ENCODE assay signal across 9 cellular contexts in genomic region chr17:39196191-39196819, GRCh38. TPM values are rescaled to one million over a fixed set of nuclear protein-coding genes. Genes with fewer than 3 reads are reported as not detected.
DNase-seq lines count a peak whose midpoint lies in the region; ATAC-seq, FAIRE-seq and TF ChIP-seq lines count a peak whose summit lies in the region.
"Had no signal": no experiment of that assay in that cellular context is flagged by ENCODE, and none has a peak within 500 bp of the region (broad histone marks: within the 10 kb centered on the region; RNA-seq: fewer than 3 reads in every experiment).

No MANE protein-coding gene starts in this region.

- H3K27me3 ChIP-seq in HCT116 (ENCODE audit: insufficient read depth, low read length) = no peaks in the 10 kb centered on the region
- H3K27me3 ChIP-seq in breast epithelium = no peaks in the 10 kb centered on the region

- H3K36me3 ChIP-seq in HCT116 (ENCODE audit: control insufficient read depth in 1 of 2, insufficient read depth in 2 of 2, low read length in 2 of 2) (peaks cover 5 to 12% of the 10 kb centered on the region in 2 experiments; a peak in 3 of 4 replicates), breast epithelium (no peaks in the 10 kb centered on the region), mucosa of descending colon (ENCODE audit: low read depth) (no peaks in the 10 kb centered on the region)

- H3K4me2 ChIP-seq in A549 (peak overlapping the region; percentile 99), HCT116 (ENCODE audit: low read length) (peak overlapping the region; percentile 92)

- H3K4me1 ChIP-seq in A549 = peaks cover 36% of the 10 kb centered on the region
- peaks cover 19 to 39% of the 10 kb centered on the region in 2 experiments for H3K4me1 ChIP-seq in HCT116 (ENCODE audit: control insufficient read depth in 1 of 2, insufficient read depth in 2 of 2, low read length in 2 of 2)
- peaks cover 5 to 18% of the 10 kb centered on the region in 2 donors for H3K4me1 ChIP-seq in breast epithelium
- peaks cover 20% of the 10 kb centered on the region for H3K4me1 ChIP-seq in mucosa of descending colon (ENCODE audit: low read depth)

- DNase-seq in A549 (ENCODE audit: low read depth in 1 of 2, low spot score in 1 of 2) = no peak
- DNase-seq in HCT116 (ENCODE audit: low read depth, low spot score) = no peak
- DNase-seq in breast epithelium (ENCODE audit: low spot score in 2 of 2) = no peak
- DNase-seq in mucosa of descending colon = peak in 2 of 3 donors; percentile 27 to 65
- no peak for DNase-seq in hippocampal formation (lab: John Stamatoyannopoulos, UW)
- no peak for DNase-seq in NCI-H1092 (lab: John Stamatoyannopoulos, UW)
- DNase-seq: NCI-H2107 had no signal

- peaks cover 26% of the 10 kb centered on the region for H3K79me2 ChIP-seq in HCT116 (ENCODE audit: insufficient read depth, low read length)

- H3K4me3 ChIP-seq in A549 (peak overlapping the region; percentile 96), HCT116 (replicated peaks in 1 of 2; ENCODE audit: low read depth in 1 of 2, low read length in 2 of 2) (peak overlapping the region; percentile 52 to 75), breast epithelium (peak overlapping the region; percentile 80 to 93 (median 81)), mucosa of descending colon (no peak overlapping the region)

- no peaks in the 10 kb centered on the region for H4K20me1 ChIP-seq in HCT116 (ENCODE audit: insufficient read depth)

- peak overlapping the region; percentile 94 to 96 for H3K27ac ChIP-seq in A549
- H3K27ac ChIP-seq in HCT116 (ENCODE audit: low read depth, low read length) = no peak overlapping the region
- peak overlapping the region; percentile 70 to 97 for H3K27ac ChIP-seq in breast epithelium

- no peak for FAIRE-seq in A549 (lab: Jason Lieb, UNC)

- BruUV-seq in HCT116 (replicated peaks; lab: Mats Ljungman, UMichigan) = no TSS peak

- TF ChIP-seq CTCF in A549 (IDR thresholded peaks at IDR 0.05) (no peak), HCT116 (IDR thresholded peaks at IDR 0.05 in 2 of 3, conservative IDR thresholded peaks at IDR 0.05 in 1 of 3; ENCODE audit: borderline replicate concordance in 1 of 3, insufficient read depth in 1 of 3, low read depth in 2 of 3, low read length in 2 of 3) (no peak), breast epithelium (IDR thresholded peaks at IDR 0.05) (no peak), mucosa of descending colon (IDR thresholded peaks at IDR 0.05) (no peak)

- RAD21 ChIA-PET in HCT116 (lab: Charles Lee; ENCODE audit: low non-redundant PET in 1 of 2, low total read pairs in 2 of 2, uncharacterized antibody in 2 of 2, unreplicated experiment in 2 of 2) = interaction anchor here in 1 of 2 experiments (1.2 kb wide), 1 partner anchor 11 kb away, joined by 4 read pairs; no protein-coding TSS in a partner anchor

- POLR2A ChIA-PET in A549 (lab: Yijun Ruan, JAX) (interaction anchor here (0.9 to 2.6 kb wide), 2 partner anchors 7 to 32 kb away, joined by 3 to 6 read pairs; no protein-coding TSS in a partner anchor), HCT116 (lab: Charles Lee) (interaction anchor here (1.8 kb wide), 1 partner anchor 31 kb away, joined by 3 read pairs; no protein-coding TSS in a partner anchor)

- H3K9ac ChIP-seq in HCT116 (ENCODE audit: low read length) = peak overlapping the region; percentile 30

- 62% methylated on average over 6 of the region's 9 CpGs for WGBS in A549 (ENCODE audit: missing lambda C conversion rate)

- no peak for ATAC-seq in A549
- ATAC-seq in HCT116 = no peak
- no peak for ATAC-seq in mucosa of descending colon
- no peak for ATAC-seq in HG03521 (IDR thresholded peaks at IDR 0.05; ENCODE audit: unreplicated experiment)
- ATAC-seq in GM18861 (IDR thresholded peaks at IDR 0.05; ENCODE audit: unreplicated experiment) = no peak

- TF ChIP-seq EP300 in A549 (IDR thresholded peaks at IDR 0.05) = no peak

- TF ChIP-seq RAD21 in A549 (conservative IDR thresholded peaks at IDR 0.05 in 1 of 2, IDR thresholded peaks at IDR 0.05 in 1 of 2) (no peak), HCT116 (IDR thresholded peaks at IDR 0.05; ENCODE audit: low read depth) (no peak)

- TF ChIP-seq POLR2A in A549 (IDR thresholded peaks at IDR 0.05; ENCODE audit: low read length) (no peak), HCT116 (IDR thresholded peaks at IDR 0.05; ENCODE audit: borderline replicate concordance, extremely low read depth, insufficient read depth, insufficient read length) (no peak), breast epithelium (IDR thresholded peaks at IDR 0.05) (no peak)

- intact Hi-C loops in HCT116 (cut with micrococcal nuclease) (no loop called here), breast epithelium (cut with DNase I; ENCODE audit: low total_unique reads) (no loop called here), mucosa of descending colon (cut with DNase I, micrococcal nuclease) (no loop called here)

- no peak overlapping the region for H2AFZ ChIP-seq in HCT116 (ENCODE audit: low read depth, low read length, poor library complexity, severe bottlenecking)

- no peaks in the 10 kb centered on the region for H3K9me2 ChIP-seq in HCT116 (ENCODE audit: insufficient read depth)

- CTCF ChIA-PET in A549 (lab: Yijun Ruan, JAX) (interaction anchor here (1.4 to 31.5 kb wide), 7 partner anchors 10 to 44 kb away, joined by 4 to 1140 read pairs (median 20); partner anchors contain the start of gene ARL5C), HCT116 (lab: Charles Lee) (interaction anchor here (1.3 to 1.7 kb wide), 3 partner anchors 32 to 42 kb away, joined by 3 to 6 read pairs (median 4); no protein-coding TSS in a partner anchor)

- no peaks in the 10 kb centered on the region for H3K9me3 ChIP-seq in A549
- H3K9me3 ChIP-seq in HCT116 (ENCODE audit: control insufficient read depth in 1 of 2, insufficient read depth in 1 of 2, low read depth in 1 of 2, low read length in 2 of 2) = no peaks in the 10 kb centered on the region
- no peaks in the 10 kb centered on the region for H3K9me3 ChIP-seq in breast epithelium
- no peaks in the 10 kb centered on the region for H3K9me3 ChIP-seq in mucosa of descending colon

TF ChIP-seq in A549, 52 proteins besides CTCF, POLR2A, EP300 and RAD21 (continues in another document):
- no peak for TF ChIP-seq ESRRA (IDR thresholded peaks at IDR 0.05; ENCODE audit: borderline replicate concordance, low read length)
- TF ChIP-seq TFCP2L1 (CRISPR knock-in tag; IDR thresholded peaks at IDR 0.05) = no peak

TF ChIP-seq in HCT116, 20 proteins besides CTCF, POLR2A, EP300 and RAD21 (continues in another document):
- TF ChIP-seq CBX3 (IDR thresholded peaks at IDR 0.05; ENCODE audit: low read depth) = no peak
- no peak for TF ChIP-seq MAX (IDR thresholded peaks at IDR 0.05)
- no peak for TF ChIP-seq SP1 (IDR thresholded peaks at IDR 0.05; ENCODE audit: low read depth)

RNA-seq across cellular contexts. Expression of gene CACNB1, which starts 1.2 kb away (rescaled TPM):
- polyA plus RNA-seq in A549 (2011; rRNA removed) (3.2 and 3.6 TPM in 2 replicates), A549 (2017; fragmentation: RNase III; extraction: RNeasy Plus Mini Kit Qiagen cat#74134 plus additional on column Dnase treatment) (3.4 to 4.3 TPM (median 3.9 TPM) in 3 replicates)
- polyA plus RNA-seq in A549 (2012; cell fraction: cytosol; rRNA removed) = 4.3 and 5.3 TPM in 2 replicates
- polyA plus RNA-seq in A549 (2012; cell fraction: nucleus; rRNA removed) = 17.6 and 19.6 TPM in 2 replicates
- 8.4 and 10.0 TPM in 2 replicates for polyA minus RNA-seq in A549 (2011; rRNA and poly(A)+ RNA removed)
- total RNA-seq in HCT116 (2021; ENCODE audit: unreplicated experiment) (13.0 TPM), breast epithelium (10 to 100 TPM; 12.8 to 21.2 (median 13.9) TPM), mucosa of descending colon (10 to 100 TPM; 16.8 to 24.3 (median 20.1) TPM)
- polyA plus RNA-seq in HCT116 (2012) = 5.4 and 6.5 TPM in 2 replicates

RNA-seq across cellular contexts. Expression of gene RPL19, which starts 3.8 kb away (rescaled TPM):
- polyA plus RNA-seq in A549 (2011; rRNA removed) = 1,983 and 2,211 TPM in 2 replicates
- 3,586 and 4,539 TPM in 2 replicates for polyA plus RNA-seq in A549 (2012; cell fraction: cytosol; rRNA removed)
- polyA plus RNA-seq in A549 (2012; cell fraction: nucleus; rRNA removed) = 1,789 and 1,975 TPM in 2 replicates
- 2,724 to 2,918 TPM (median 2,862 TPM) in 3 replicates for polyA plus RNA-seq in A549 (2017; fragmentation: RNase III; extraction: RNeasy Plus Mini Kit Qiagen cat#74134 plus additional on column Dnase treatment)
- 835 and 986 TPM in 2 replicates for polyA minus RNA-seq in A549 (2011; rRNA and poly(A)+ RNA removed)
- 2,276 TPM for total RNA-seq in HCT116 (2021; ENCODE audit: unreplicated experiment)
- polyA plus RNA-seq in HCT116 (2012) = 3,114 and 3,168 TPM in 2 replicates
- total RNA-seq in breast epithelium = 1,000 to 10,000 TPM; 2,817 to 3,666 (median 3,432) TPM
- total RNA-seq in mucosa of descending colon = 1,000 to 10,000 TPM; 1,315 to 1,492 (median 1,411) TPM

RNA-seq across cellular contexts. Expression of gene STAC2, which starts 29.4 kb away (rescaled TPM):
- polyA plus RNA-seq in A549 (2011; rRNA removed) (0.03 TPM in 2 replicates), A549 (2017; fragmentation: RNase III; extraction: RNeasy Plus Mini Kit Qiagen cat#74134 plus additional on column Dnase treatment) (0.16 to 0.29 TPM (median 0.26 TPM) in 3 replicates)
- 0.08 and 0.12 TPM in 2 replicates for polyA plus RNA-seq in A549 (2012; cell fraction: cytosol; rRNA removed)
- polyA plus RNA-seq in A549 (2012; cell fraction: nucleus; rRNA removed) = 0.10 TPM in 2 replicates
- polyA minus RNA-seq in A549 (2011; rRNA and poly(A)+ RNA removed) = 0.15 TPM in 1 of 2 replicates, not detected in the other
- total RNA-seq in HCT116 (2021; ENCODE audit: unreplicated experiment) (not detected), breast epithelium (100 to 1,000 TPM in 1 of 3 donors, 10 to 100 TPM in 1, not detected in 1; 26.5 to 121 TPM), mucosa of descending colon (under 1 TPM in 2 of 3 donors, not detected in 1; 0.17 to 0.79 TPM)
- 0.02 TPM in 1 of 2 replicates, not detected in the other for polyA plus RNA-seq in HCT116 (2012)

RNA-seq across cellular contexts. Expression of gene ARL5C, which starts 30.3 kb away (rescaled TPM):
- polyA plus RNA-seq in A549 (2011; rRNA removed) (not detected in 2 replicates), A549 (2017; fragmentation: RNase III; extraction: RNeasy Plus Mini Kit Qiagen cat#74134 plus additional on column Dnase treatment) (not detected in 3 replicates)
- not detected in 2 replicates for polyA plus RNA-seq in A549 (2012; cell fraction: cytosol; rRNA removed)
- 0.01 TPM in 1 of 2 replicates, not detected in the other for polyA plus RNA-seq in A549 (2012; cell fraction: nucleus; rRNA removed)
- not detected in 2 replicates for polyA minus RNA-seq in A549 (2011; rRNA and poly(A)+ RNA removed)
- total RNA-seq in HCT116 (2021; ENCODE audit: unreplicated experiment) (not detected), breast epithelium (not detected), mucosa of descending colon (not detected)
- not detected in 2 replicates for polyA plus RNA-seq in HCT116 (2012)

RNA-seq across cellular contexts. Expression of gene PLXDC1, which starts 44.9 kb away (rescaled TPM):
- 0.36 and 0.77 TPM in 2 replicates for polyA plus RNA-seq in A549 (2011; rRNA removed)
- 0.16 and 0.23 TPM in 2 replicates for polyA plus RNA-seq in A549 (2012; cell fraction: cytosol; rRNA removed)
- 2.0 and 2.4 TPM in 2 replicates for polyA plus RNA-seq in A549 (2012; cell fraction: nucleus; rRNA removed)
- 0.22 to 0.54 TPM (median 0.31 TPM) in 3 replicates for polyA plus RNA-seq in A549 (2017; fragmentation: RNase III; extraction: RNeasy Plus Mini Kit Qiagen cat#74134 plus additional on column Dnase treatment)
- polyA minus RNA-seq in A549 (2011; rRNA and poly(A)+ RNA removed) = 0.29 and 0.79 TPM in 2 replicates
- total RNA-seq in HCT116 (2021; ENCODE audit: unreplicated experiment) = 1.8 TPM
- polyA plus RNA-seq in HCT116 (2012) = 2.7 TPM in 2 replicates
- 10 to 100 TPM; 11.8 to 37.7 (median 23.1) TPM for total RNA-seq in breast epithelium
- total RNA-seq in mucosa of descending colon = 10 to 100 TPM in 1 of 3 donors, 1 to 10 TPM in 2; 2.4 to 10.9 (median 5.6) TPM

Comparison
In these comparisons a context has a peak if more than half of its experiments do, and no peak if none do; other contexts are left out.
1. DNase-seq: peak in mucosa of descending colon (2 of 3); none in A549 (0 of 2), HCT116 (single experiment), breast epithelium (0 of 2), hippocampal formation (0 of 2) and NCI-H1092 (single experiment).